Comparison of ENCODE assay signal across 1 cellular context in genomic region chr2:239399404-239399999, GRCh38.
TF ChIP-seq lines count a peak whose summit lies in the region.

No MANE protein-coding gene starts in this region.

TF ChIP-seq in HEK293, 187 proteins besides CTCF, POLR2A, EP300 and RAD21 (continued from another document):
- no peak for TF ChIP-seq TSHZ1 (tag by site-specific recombination; IDR thresholded peaks at IDR 0.05; ENCODE audit: borderline replicate concordance)
- TF ChIP-seq ZEB2 (tag by site-specific recombination; IDR thresholded peaks at IDR 0.05): no peak
- TF ChIP-seq BCL11A (tag by site-specific recombination; IDR thresholded peaks at IDR 0.05; ENCODE audit: low read depth): no peak
- no peak for TF ChIP-seq ZNF558 (tag by site-specific recombination; IDR thresholded peaks at IDR 0.05)
- no peak for TF ChIP-seq ZNF544 (tag by site-specific recombination; IDR thresholded peaks at IDR 0.05)
TF ChIP-seq in HEK293: peak in this region for 12.
